ENCODE assay signal across 20 cellular contexts in the genomic region with DNA sequence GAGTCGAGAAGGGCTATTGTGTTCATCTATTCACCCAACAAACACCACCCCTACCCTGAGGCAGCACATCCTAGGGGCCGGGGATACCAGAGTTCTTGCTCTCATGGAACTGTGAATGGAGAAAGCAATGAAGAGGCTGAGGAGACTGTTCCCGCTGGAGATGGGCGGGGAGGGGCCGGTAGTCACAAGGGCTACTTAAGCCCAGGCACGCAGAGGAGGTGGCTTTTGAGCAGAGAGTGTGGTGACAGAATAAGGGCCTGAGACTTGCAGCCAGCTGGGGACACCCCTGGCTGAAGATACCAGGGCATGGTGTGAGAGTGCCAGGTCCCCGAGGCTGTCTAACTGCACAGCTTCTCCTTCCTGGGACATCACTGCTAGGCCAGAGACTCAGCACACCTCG.
"Had no signal": no experiment of that assay in that cellular context is flagged by ENCODE, and none has a peak within 500 bp of the region (broad histone marks: within the 10 kb centered on the region; RNA-seq: fewer than 3 reads in every experiment).

No MANE protein-coding gene starts in this region.

- H3K27ac Mint-ChIP-seq: immature natural killer cell; naive B cell; nephron; stimulated activated naive B cell treated with anti-CD40 and anti-IgM and Interleukin-4, amounts not matched to agents 10 μg/mL and 1 μg/mL and 100 μg/mL, for 72 hours had no signal

- H3K36me3 Mint-ChIP-seq: immature natural killer cell; naive B cell; stimulated activated naive B cell treated with anti-CD40 and anti-IgM and Interleukin-4, amounts not matched to agents 10 μg/mL and 1 μg/mL and 100 μg/mL, for 72 hours had no signal

- H3K9me3 ChIP-seq: colonic mucosa, left ventricle myocardium inferior, lower lobe of right lung, neutrophil, right atrium auricular region, stomach, thoracic aorta, transverse colon had no signal

- ATAC-seq: foreskin keratinocyte; stimulated activated naive B cell treated with anti-CD40 and anti-IgM and Interleukin-4, amounts not matched to agents 10 μg/mL and 1 μg/mL and 100 μg/mL, for 72 hours had no signal

- H3K4me3 ChIP-seq: colonic mucosa, left ventricle myocardium inferior, lower lobe of right lung, right atrium auricular region, smooth muscle cell, stomach, thoracic aorta, transverse colon had no signal

- H3K27ac ChIP-seq: colonic mucosa, foreskin keratinocyte, left ventricle myocardium inferior, lower lobe of right lung, neutrophil, right atrium auricular region, stomach, thoracic aorta, transverse colon had no signal

- H3K4me2 ChIP-seq: smooth muscle cell had no signal

- H3K36me3 ChIP-seq: colonic mucosa, left ventricle myocardium inferior, lower lobe of right lung, neutrophil, right atrium auricular region, stomach, thoracic aorta, transverse colon had no signal

- H3K4me1 ChIP-seq: colonic mucosa, foreskin keratinocyte had no signal

- DNase-seq: colonic mucosa; dermis blood vessel endothelial cell; erythroblast; foreskin keratinocyte; immature natural killer cell; left ventricle myocardium inferior; lower lobe of right lung; mesenchymal stem cell; midbrain; naive B cell; stimulated activated CD4-positive, alpha-beta T cell treated with anti-CD3 and anti-CD28 coated beads, Interleukin-4, amount 100 ng/mL, for 1 hour; stimulated activated naive B cell treated with anti-CD40 and anti-IgM and Interleukin-4, amounts not matched to agents 10 μg/mL and 1 μg/mL and 100 μg/mL, for 72 hours; stomach; substantia nigra; transverse colon had no signal

- H3K4me3 Mint-ChIP-seq: immature natural killer cell; nephron; stimulated activated naive B cell treated with anti-CD40 and anti-IgM and Interleukin-4, amounts not matched to agents 10 μg/mL and 1 μg/mL and 100 μg/mL, for 72 hours had no signal

- H3K27me3 ChIP-seq: colonic mucosa, right atrium auricular region had no signal
